Comparison of ENCODE assay signal across 1 cellular context in genomic region chr1:234701737-234702341, GRCh38.
TF ChIP-seq lines count a peak whose summit lies in the region.

No MANE protein-coding gene starts in this region.

TF ChIP-seq in K562, 482 proteins besides CTCF, POLR2A, EP300 and RAD21 (continued from another document and continues in another):
- TF ChIP-seq ELK1 (CRISPR knock-in tag; IDR thresholded peaks at IDR 0.05) (no peak), ZNF589 (CRISPR knock-in tag; IDR thresholded peaks at IDR 0.05; ENCODE audit: low read depth) (no peak), MBD1 (CRISPR knock-in tag; IDR thresholded peaks at IDR 0.05) (no peak), HEY1 (CRISPR knock-in tag; IDR thresholded peaks at IDR 0.05; ENCODE audit: borderline replicate concordance) (no peak), PRDM10 (IDR thresholded peaks at IDR 0.05; ENCODE audit: partially characterized antibody) (no peak), PHB (CRISPR knock-in tag; IDR thresholded peaks at IDR 0.05) (no peak), CREBBP (IDR thresholded peaks at IDR 0.05; ENCODE audit: low read depth, low read length) (no peak), CHCHD3 (CRISPR knock-in tag; IDR thresholded peaks at IDR 0.05) (no peak), RNF2 (IDR thresholded peaks at IDR 0.05) (no peak), ZNF407 (IDR thresholded peaks at IDR 0.05; ENCODE audit: low read depth) (no peak), ID3 (CRISPR knock-in tag; IDR thresholded peaks at IDR 0.05) (no peak), ID3 (tag; IDR thresholded peaks at IDR 0.05) (peak; percentile 46; the same call in 1 of the 2 replicates), POLR2H (tag; IDR thresholded peaks at IDR 0.05; ENCODE audit: low read depth) (no peak), EGR1 (conservative IDR thresholded peaks at IDR 0.05) (no peak), CHD7 (IDR thresholded peaks at IDR 0.05; ENCODE audit: low read depth, low read length) (no peak), HIVEP1 (CRISPR knock-in tag; IDR thresholded peaks at IDR 0.05) (no peak), ZNF212 (CRISPR knock-in tag; IDR thresholded peaks at IDR 0.05) (no peak), NR2C2 (CRISPR knock-in tag; IDR thresholded peaks at IDR 0.05) (no peak), NR2C2 (tag; IDR thresholded peaks at IDR 0.05) (peak; percentile 52; the same call in 1 of the 2 replicates), SNRNP70 (optimal IDR thresholded peaks at IDR 0.05; ENCODE audit: low read depth, low read length) (no peak), ZNF398 (CRISPR knock-in tag; IDR thresholded peaks at IDR 0.05) (no peak), KDM5B (IDR thresholded peaks at IDR 0.05; ENCODE audit: insufficient replicate concordance, low read depth, low read length) (no peak)
